In the genomic region with DNA sequence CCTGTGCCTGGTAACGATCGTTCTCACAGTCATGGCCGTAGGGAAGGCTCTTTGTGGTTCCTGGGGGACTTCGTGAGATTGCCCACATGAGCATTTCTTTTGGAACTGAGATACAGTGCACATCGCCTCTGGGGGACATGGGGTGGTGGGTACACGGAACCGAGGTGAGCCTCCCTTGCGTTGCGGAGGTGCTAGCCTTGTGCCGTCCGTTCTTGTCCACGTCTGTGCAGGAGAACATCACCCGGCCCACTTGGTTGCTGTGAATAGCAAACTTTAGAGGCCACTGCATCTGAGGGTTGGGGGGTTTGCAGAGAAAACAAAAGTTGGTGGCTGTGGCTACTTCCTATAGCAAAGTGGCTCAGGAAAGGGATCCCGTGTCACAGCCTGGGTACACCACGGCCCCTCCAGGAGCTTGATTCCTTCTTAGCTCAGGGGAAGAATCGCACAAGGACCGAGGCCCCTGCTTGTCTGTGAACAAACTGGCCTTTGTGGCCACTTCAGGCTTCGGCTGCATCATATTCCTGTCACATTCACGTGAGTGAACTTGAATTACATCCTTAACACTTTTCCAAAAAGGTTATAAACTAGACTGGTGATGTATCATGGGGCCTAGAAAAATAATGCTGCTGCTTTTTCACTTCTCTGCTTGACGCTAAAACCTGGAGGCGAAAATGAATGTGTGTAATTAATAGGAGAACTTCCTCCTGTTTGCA, we compare ENCODE assay signal across 1 cellular context.
TF ChIP-seq lines count a peak whose summit lies in the region.

No MANE protein-coding gene starts in this region.

TF ChIP-seq in HEK293, 187 proteins besides CTCF, POLR2A, EP300 and RAD21 (continued from another document):
- TF ChIP-seq, protein P1, sequence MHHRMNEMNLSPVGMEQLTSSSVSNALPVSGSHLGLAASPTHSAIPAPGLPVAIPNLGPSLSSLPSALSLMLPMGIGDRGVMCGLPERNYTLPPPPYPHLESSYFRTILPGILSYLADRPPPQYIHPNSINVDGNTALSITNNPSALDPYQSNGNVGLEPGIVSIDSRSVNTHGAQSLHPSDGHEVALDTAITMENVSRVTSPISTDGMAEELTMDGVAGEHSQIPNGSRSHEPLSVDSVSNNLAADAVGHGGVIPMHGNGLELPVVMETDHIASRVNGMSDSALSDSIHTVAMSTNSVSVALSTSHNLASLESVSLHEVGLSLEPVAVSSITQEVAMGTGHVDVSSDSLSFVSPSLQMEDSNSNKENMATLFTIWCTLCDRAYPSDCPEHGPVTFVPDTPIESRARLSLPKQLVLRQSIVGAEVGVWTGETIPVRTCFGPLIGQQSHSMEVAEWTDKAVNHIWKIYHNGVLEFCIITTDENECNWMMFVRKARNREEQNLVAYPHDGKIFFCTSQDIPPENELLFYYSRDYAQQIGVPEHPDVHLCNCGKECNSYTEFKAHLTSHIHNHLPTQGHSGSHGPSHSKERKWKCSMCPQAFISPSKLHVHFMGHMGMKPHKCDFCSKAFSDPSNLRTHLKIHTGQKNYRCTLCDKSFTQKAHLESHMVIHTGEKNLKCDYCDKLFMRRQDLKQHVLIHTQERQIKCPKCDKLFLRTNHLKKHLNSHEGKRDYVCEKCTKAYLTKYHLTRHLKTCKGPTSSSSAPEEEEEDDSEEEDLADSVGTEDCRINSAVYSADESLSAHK (tag by site-specific recombination; IDR thresholded peaks at IDR 0.05): peak; percentile 36; the same call in 1 of the 2 replicates
